In the genomic region with DNA sequence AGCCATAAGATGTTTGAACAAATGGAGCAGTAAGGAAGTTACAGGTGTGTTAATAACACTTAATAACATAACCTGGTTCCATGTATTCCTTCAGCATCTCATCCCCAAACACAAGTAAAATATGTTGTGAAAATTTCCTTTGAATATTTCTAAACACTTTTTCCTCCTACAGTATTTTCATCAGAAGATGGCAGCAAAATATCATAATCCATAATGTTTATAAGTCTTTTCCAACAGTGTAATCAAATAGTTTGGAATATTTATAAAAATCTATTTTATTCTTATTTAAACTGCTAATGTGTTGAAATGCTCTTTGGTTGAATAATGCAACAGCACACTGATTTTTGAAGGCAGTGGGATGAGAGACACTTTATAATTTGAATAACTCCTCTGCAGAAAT, we compare ENCODE assay signal across 16 cellular contexts.
"Had no signal": no experiment of that assay in that cellular context is flagged by ENCODE, and none has a peak within 500 bp of the region (broad histone marks: within the 10 kb centered on the region; RNA-seq: fewer than 3 reads in every experiment).

No MANE protein-coding gene starts in this region.

- H3K4me3 ChIP-seq: body of pancreas, tibial nerve, vagina had no signal

- DNase-seq: activated B cell treated with CpG ODN at 0.5 μM for 24 hours; activated CD4-positive, alpha-beta T cell treated with anti-CD3 and anti-CD28 coated beads, Interleukin-2, amount 10 ng/mL, durations not matched to agents 7 days and 5 days; activated naive CD4-positive, alpha-beta T cell treated with anti-CD3 and anti-CD28 coated beads, Interleukin-2, amount 10 ng/mL, durations not matched to agents 7 days and 5 days; activated T-cell treated with anti-CD3 and anti-CD28 coated beads for 4 hours; body of pancreas; foreskin fibroblast; glutamatergic neuron; mammary epithelial cell; natural killer cell; occipital lobe; stimulated activated CD4-positive, alpha-beta T cell treated with anti-CD3 and anti-CD28 coated beads, Interleukin-2, amount 100 ng/mL, for 24 hours; stimulated activated naive B cell treated with anti-CD40 and anti-IgM and Interleukin-4, amounts not matched to agents 10 μg/mL and 1 μg/mL and 100 μg/mL, for 72 hours had no signal

- ATAC-seq: activated T-helper 17 cell treated with anti-CD3 and anti-CD28 coated beads, Interleukin-2, amount 50 U/mL, for 72 hours; body of pancreas; natural killer cell; sciatic nerve; stimulated activated naive B cell treated with anti-CD40 and anti-IgM and Interleukin-4, amounts not matched to agents 10 μg/mL and 1 μg/mL and 100 μg/mL, for 72 hours had no signal
